In genomic region chr2:86200564-86200963, GRCh38 we compare ENCODE assay signal across 8 cellular contexts. TPM values are rescaled to one million over a fixed set of nuclear protein-coding genes. Genes with fewer than 3 reads are reported as not detected.
DNase-seq lines count a peak whose midpoint lies in the region; ATAC-seq and TF ChIP-seq lines count a peak whose summit lies in the region.
"Not testable (repeated sequence)": the region's sequence is repeated elsewhere in the genome, so short reads cannot be mapped to it uniquely, and the experiment has no call there.

No MANE protein-coding gene starts in this region.

- not testable (repeated sequence) for H3K27me3 Mint-ChIP-seq in GM23338 (ENCODE audit: insufficient read depth, low read depth, poor library complexity); activated CD8-positive, alpha-beta T cell treated with anti-CD3 and anti-CD28 coated beads for 36 hours
- H3K27me3 Mint-ChIP-seq in brain: peaks cover 11% of the 10 kb centered on the region

- not testable (repeated sequence) for H2AFZ ChIP-seq in ACC112 (ENCODE audit: low read length, unreplicated experiment); GM23338; OCI-LY1 (ENCODE audit: low read length); mesenchymal stem cell (ENCODE audit: low read depth, low read length)

- H3K9me3 Mint-ChIP-seq in GM23338; activated CD8-positive, alpha-beta T cell treated with anti-CD3 and anti-CD28 coated beads for 36 hours; brain: not testable (repeated sequence)

- not testable (repeated sequence) for H3K14ac ChIP-seq in mesenchymal stem cell (ENCODE audit: low read length in 2 of 2)

- H2BK120ac ChIP-seq in mesenchymal stem cell (ENCODE audit: low read depth, low read length): not testable (repeated sequence)

- not testable (repeated sequence) for H3K36me3 ChIP-seq in ACC112 (ENCODE audit: insufficient read depth, low read length); GM23338 (ENCODE audit: insufficient read depth); OCI-LY1 (ENCODE audit: insufficient read depth, low read length); mesenchymal stem cell (ENCODE audit: control insufficient read depth in 1 of 2, insufficient read depth in 2 of 2, low read depth in 1 of 2, low read length in 2 of 2); rectal smooth muscle tissue (ENCODE audit: control insufficient read depth, insufficient read depth, low read length)

- TF ChIP-seq CTCF in GM23338 (conservative IDR thresholded peaks at IDR 0.05; ENCODE audit: low read depth in 2 of 2); OCI-LY1 (IDR thresholded peaks at IDR 0.05; ENCODE audit: low read length); activated CD8-positive, alpha-beta T cell treated with anti-CD3 and anti-CD28 coated beads for 36 hours (IDR thresholded peaks at IDR 0.05); brain (conservative IDR thresholded peaks at IDR 0.05); fibroblast of mammary gland (conservative IDR thresholded peaks at IDR 0.05; ENCODE audit: control insufficient read depth, insufficient read depth, low read depth, low read length): not testable (repeated sequence)

- H3K4me3 Mint-ChIP-seq in GM23338: peak overlapping the region; percentile 99
- peak overlapping the region; percentile 86 for H3K4me3 Mint-ChIP-seq in activated CD8-positive, alpha-beta T cell treated with anti-CD3 and anti-CD28 coated beads for 36 hours
- peak overlapping the region; percentile 94 to 100 (median 97) for H3K4me3 Mint-ChIP-seq in brain

- H3K79me2 ChIP-seq in ACC112 (ENCODE audit: control insufficient read depth, insufficient read depth, low read length, unreplicated experiment): peaks cover 55% of the 10 kb centered on the region
- peaks cover 57% of the 10 kb centered on the region for H3K79me2 ChIP-seq in GM23338 (replicated peaks; ENCODE audit: insufficient read depth)
- peaks cover 50% of the 10 kb centered on the region for H3K79me2 ChIP-seq in OCI-LY1 (ENCODE audit: insufficient read depth, low read length)

- H3K18ac ChIP-seq in mesenchymal stem cell (ENCODE audit: low read depth in 1 of 2, low read length in 2 of 2): not testable (repeated sequence)

- peaks cover 26% of the 10 kb centered on the region for H3K4me1 Mint-ChIP-seq in GM23338
- peaks cover 39% of the 10 kb centered on the region for H3K4me1 Mint-ChIP-seq in activated CD8-positive, alpha-beta T cell treated with anti-CD3 and anti-CD28 coated beads for 36 hours (ENCODE audit: low read depth)
- peaks cover 60% of the 10 kb centered on the region for H3K4me1 Mint-ChIP-seq in brain

- CTCF ChIA-PET in activated CD8-positive, alpha-beta T cell treated with anti-CD3 and anti-CD28 coated beads for 36 hours (lab: Charles Lee): interaction anchor here (1.0 to 3.3 kb wide), 2 partner anchors 20 to 22 kb away, joined by 3 to 25 read pairs; no protein-coding TSS in a partner anchor

- not testable (repeated sequence) for H2BK12ac ChIP-seq in mesenchymal stem cell (ENCODE audit: low read length in 2 of 2)

- H3F3A ChIP-seq in GM23338 (replicated peaks; ENCODE audit: low read depth); OCI-LY1 (ENCODE audit: insufficient read depth, low read length): not testable (repeated sequence)

- not testable (repeated sequence) for H4K8ac ChIP-seq in mesenchymal stem cell (ENCODE audit: low read length)

- not testable (repeated sequence) for H3K27ac ChIP-seq in ACC112 (ENCODE audit: low read depth, low read length); GM23338 (ENCODE audit: low read depth); mesenchymal stem cell (ENCODE audit: low read length, poor library complexity, severe bottlenecking); rectal smooth muscle tissue (ENCODE audit: low read depth, low read length)
- H3K27ac ChIP-seq in OCI-LY1 (ENCODE audit: low read depth, low read length, poor library complexity, severe bottlenecking): peak overlapping the region; percentile 63

- H4K91ac ChIP-seq in mesenchymal stem cell (ENCODE audit: low read length): not testable (repeated sequence)

- not testable (repeated sequence) for H3K9me3 ChIP-seq in OCI-LY1 (ENCODE audit: low read length); mesenchymal stem cell (ENCODE audit: control insufficient read depth, low read length)

- intact Hi-C loops in activated CD8-positive, alpha-beta T cell treated with anti-CD3 and anti-CD28 coated beads for 36 hours (cut with micrococcal nuclease): not testable (repeated sequence)

- H4K20me1 ChIP-seq in GM23338 (replicated peaks; ENCODE audit: insufficient read depth); OCI-LY1 (ENCODE audit: insufficient read depth, low read length): not testable (repeated sequence)

- H2AK5ac ChIP-seq in mesenchymal stem cell (ENCODE audit: low read length, severe bottlenecking): not testable (repeated sequence)

- POLR2A ChIA-PET in activated CD8-positive, alpha-beta T cell treated with anti-CD3 and anti-CD28 coated beads for 36 hours (lab: Charles Lee): interaction anchor here (2.3 to 3.2 kb wide), 2 partner anchors 25 to 241 kb away, joined by 5 to 10 read pairs; partner anchors contain the start of gene KDM3A

- not testable (repeated sequence) for H3K4ac ChIP-seq in mesenchymal stem cell (ENCODE audit: low read depth in 1 of 2, low read length in 2 of 2)

- WGBS in mesenchymal stem cell: 93% methylated on average over 8 of the region's 11 CpGs

- H2BK5ac ChIP-seq in mesenchymal stem cell (ENCODE audit: low read depth, low read length, poor library complexity, severe bottlenecking): not testable (repeated sequence)

- H3K27me3 ChIP-seq in ACC112 (ENCODE audit: insufficient read depth, low read length); GM23338 (ENCODE audit: insufficient read depth); OCI-LY1 (ENCODE audit: insufficient read depth, low read length); mesenchymal stem cell (ENCODE audit: control insufficient read depth in 1 of 2, insufficient read depth in 1 of 2, low read length in 2 of 2); rectal smooth muscle tissue (ENCODE audit: control insufficient read depth, insufficient read depth, low read length): not testable (repeated sequence)

- peak overlapping the region; percentile 84 for H3K4me3 ChIP-seq in ACC112 (ENCODE audit: low read depth, low read length)
- peak overlapping the region; percentile 88 for H3K4me3 ChIP-seq in GM23338
- peak overlapping the region; percentile 92 for H3K4me3 ChIP-seq in OCI-LY1 (ENCODE audit: low read depth, low read length, poor library complexity, severe bottlenecking)
- H3K4me3 ChIP-seq in fibroblast of mammary gland (ENCODE audit: control insufficient read depth, low read depth, low read length): peak overlapping the region; percentile 96
- H3K4me3 ChIP-seq in mesenchymal stem cell (ENCODE audit: insufficient read depth in 1 of 2, low read depth in 1 of 2, low read length in 2 of 2): peak overlapping the region in 1 of 2 experiments; percentile 100
- peak overlapping the region; percentile 3 for H3K4me3 ChIP-seq in rectal smooth muscle tissue (ENCODE audit: low read length)

- H3K9ac ChIP-seq in OCI-LY1 (ENCODE audit: low read length) (peak overlapping the region; percentile 97), mesenchymal stem cell (ENCODE audit: low read length) (peak overlapping the region; percentile 98)
- H3K9ac ChIP-seq in rectal smooth muscle tissue (ENCODE audit: low read length): not testable (repeated sequence)

- H3K23ac ChIP-seq in mesenchymal stem cell (ENCODE audit: low read length in 2 of 2): not testable (repeated sequence)

- H3K4me1 ChIP-seq in ACC112 (ENCODE audit: control insufficient read depth, insufficient read depth, low read length, unreplicated experiment) (peaks cover 15% of the 10 kb centered on the region), GM23338 (ENCODE audit: insufficient read depth) (peaks cover 21% of the 10 kb centered on the region), OCI-LY1 (ENCODE audit: insufficient read depth, low read length, severe bottlenecking) (peaks cover 62% of the 10 kb centered on the region)
- not testable (repeated sequence) for H3K4me1 ChIP-seq in mesenchymal stem cell (ENCODE audit: control insufficient read depth, insufficient read depth, low read depth, low read length); rectal smooth muscle tissue (ENCODE audit: control insufficient read depth, insufficient read depth, low read length)

- not testable (repeated sequence) for H3K9me2 ChIP-seq in GM23338 (ENCODE audit: insufficient read depth); OCI-LY1 (ENCODE audit: low read depth, low read length)

- H3K79me1 ChIP-seq in mesenchymal stem cell (replicated peaks; ENCODE audit: low read length, poor library complexity, severe bottlenecking): peaks cover 24% of the 10 kb centered on the region

- not testable (repeated sequence) for ATAC-seq in GM23338; activated CD8-positive, alpha-beta T cell treated with anti-CD3 and anti-CD28 coated beads for 36 hours

- not testable (repeated sequence) for H2BK15ac ChIP-seq in mesenchymal stem cell (ENCODE audit: low read depth, poor library complexity, severe bottlenecking)

- not testable (repeated sequence) for H3K36me3 Mint-ChIP-seq in GM23338 (ENCODE audit: low read depth); brain
- H3K36me3 Mint-ChIP-seq in activated CD8-positive, alpha-beta T cell treated with anti-CD3 and anti-CD28 coated beads for 36 hours (ENCODE audit: low read depth): peaks cover 13% of the 10 kb centered on the region

- not testable (repeated sequence) for H3K27ac Mint-ChIP-seq in GM23338; activated CD8-positive, alpha-beta T cell treated with anti-CD3 and anti-CD28 coated beads for 36 hours
- peak overlapping the region; percentile 25 to 98 (median 67) for H3K27ac Mint-ChIP-seq in brain

- peak overlapping the region; percentile 84 for H3K4me2 ChIP-seq in GM23338
- H3K4me2 ChIP-seq in OCI-LY1 (ENCODE audit: low read length): peak overlapping the region; percentile 96
- H3K4me2 ChIP-seq in mesenchymal stem cell (ENCODE audit: low read length, poor library complexity, severe bottlenecking): not testable (repeated sequence)

- DNase-seq in GM23338 (ENCODE audit: low spot score); activated CD8-positive, alpha-beta T cell treated with anti-CD3 and anti-CD28 coated beads for 36 hours; fibroblast of mammary gland (ENCODE audit: low read depth); mesenchymal stem cell: not testable (repeated sequence)

RNA-seq across cellular contexts. Expression of gene MRPL35, which starts 1.3 kb away (rescaled TPM):
- total RNA-seq in GM23338 (2014; rRNA removed; shearing (Covaris generic)): 33.5 and 43.8 TPM in 2 replicates
- 57.2 and 62.0 TPM in 2 replicates for polyA plus RNA-seq in GM23338 (2016; fragmentation: Nextera tagmentation; extraction: Ambion mirVana)
- 10 to 100 TPM; 86.8 to 87.0 TPM for total RNA-seq in activated CD8-positive, alpha-beta T cell treated with anti-CD3 and anti-CD28 coated beads for 36 hours
- 16.4 TPM for polyA plus RNA-seq in brain (ENCODE audit: insufficient read depth, low read depth, low replicate concordance)
- polyA plus RNA-seq in mesenchymal stem cell (2013, experiment 1 of 2): 35.3 TPM
- 39.0 TPM for polyA plus RNA-seq in mesenchymal stem cell (2013, experiment 2 of 2)

RNA-seq across cellular contexts. Expression of gene IMMT, which starts 5.3 kb away (rescaled TPM):
- total RNA-seq in GM23338 (2014; rRNA removed; shearing (Covaris generic)): 83.1 and 96.7 TPM in 2 replicates
- polyA plus RNA-seq in GM23338 (2016; fragmentation: Nextera tagmentation; extraction: Ambion mirVana) (65.3 and 71.0 TPM in 2 replicates), brain (ENCODE audit: insufficient read depth, low read depth, low replicate concordance) (60.9 TPM)
- total RNA-seq in activated CD8-positive, alpha-beta T cell treated with anti-CD3 and anti-CD28 coated beads for 36 hours: 100 to 1,000 TPM; 143 to 144 TPM
- 77.0 TPM for polyA plus RNA-seq in mesenchymal stem cell (2013, experiment 1 of 2)
- 76.1 TPM for polyA plus RNA-seq in mesenchymal stem cell (2013, experiment 2 of 2)
